In the genomic region with DNA sequence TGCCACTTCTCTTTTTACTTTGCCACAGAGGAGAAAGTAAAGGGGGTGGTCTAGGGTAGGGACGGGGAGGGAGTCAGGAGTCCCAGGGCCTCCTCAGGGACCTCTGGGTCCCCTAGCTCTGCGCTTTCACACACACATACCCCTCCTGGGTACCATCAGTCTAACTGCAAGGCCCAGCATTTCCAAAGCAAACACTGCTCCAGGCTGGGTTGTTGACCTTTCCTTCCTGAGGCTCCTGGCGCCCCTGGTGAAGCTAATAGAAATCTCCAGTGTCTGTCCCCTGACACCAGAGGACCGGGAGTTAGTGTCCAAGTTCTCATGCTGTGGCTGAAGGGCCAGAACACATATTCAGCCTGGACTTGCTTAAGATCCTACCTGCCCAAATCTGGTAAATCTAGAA, we compare ENCODE assay signal across 10 cellular contexts. TPM values are rescaled to one million over a fixed set of nuclear protein-coding genes. Genes with fewer than 3 reads are reported as not detected.
DNase-seq lines count a peak whose midpoint lies in the region; ATAC-seq and TF ChIP-seq lines count a peak whose summit lies in the region.
"Had no signal": no experiment of that assay in that cellular context is flagged by ENCODE, and none has a peak within 500 bp of the region (broad histone marks: within the 10 kb centered on the region; RNA-seq: fewer than 3 reads in every experiment).

No MANE protein-coding gene starts in this region.

- H3K4me3 ChIP-seq in AG04450 (ENCODE audit: low read depth, low read length) (no peak overlapping the region), dorsolateral prefrontal cortex (peak overlapping the region in 13 of 59 donors; percentile 3 to 74 (median 60)), osteoblast (ENCODE audit: insufficient read depth, low read length) (no peak overlapping the region), H7 (ENCODE audit: insufficient read depth, low read depth, low read length) (no peak overlapping the region)

- CTCF ChIA-PET in AG04450 (lab: Charles Lee) = interaction anchor here (0.6 to 1.2 kb wide), 2 partner anchors 67 to 445 kb away, joined by 3 read pairs; no protein-coding TSS in a partner anchor

- H2AFZ ChIP-seq in osteoblast (ENCODE audit: low read length) = no peak overlapping the region

- no peak for DNase-seq in AG04450 (ENCODE audit: low read depth, low spot score)
- DNase-seq in DMS53 treated with DMSO at 0.1 percent for 48 hours (lab: John Stamatoyannopoulos, UW; ENCODE audit: unreplicated experiment) = peak; percentile 29
- no peak for DNase-seq in dorsolateral prefrontal cortex
- DNase-seq in osteoblast (ENCODE audit: insufficient read length, low spot score, missing footprints) = no peak
- DNase-seq in D341Med (ENCODE audit: low spot score) = no peak
- DNase-seq in hepatic stellate cell (ENCODE audit: low spot score) = no peak
- no peak for DNase-seq in H7
- DNase-seq: activated CD4-positive, alpha-beta T cell treated with anti-CD3 and anti-CD28 coated beads, Interleukin-2, amount 50 U/mL, for 1 hour; COR-L47 had no signal

- H3K27ac ChIP-seq in AG04450 (ENCODE audit: low read depth, low read length) = peak overlapping the region; percentile 21
- H3K27ac ChIP-seq in dorsolateral prefrontal cortex = peak overlapping the region; percentile 39 to 100 (median 97)
- H3K27ac ChIP-seq in osteoblast (ENCODE audit: low read depth, low read length) = peak overlapping the region; percentile 43

- intact Hi-C loops in dorsolateral prefrontal cortex (cut with DNase I) = no loop called here

- peaks cover 52% of the 10 kb centered on the region for H3K79me2 ChIP-seq in osteoblast (ENCODE audit: insufficient read depth, low read length)

- H3K27me3 ChIP-seq in AG04450 (ENCODE audit: control insufficient read depth, insufficient read depth, low read length) (no peaks in the 10 kb centered on the region), dorsolateral prefrontal cortex (no peaks in the 10 kb centered on the region), osteoblast (ENCODE audit: insufficient read depth, low read length) (no peaks in the 10 kb centered on the region), H7 (ENCODE audit: control insufficient read depth, insufficient read depth, low read length) (no peaks in the 10 kb centered on the region)

- TF ChIP-seq CTCF in AG04450 (IDR thresholded peaks at IDR 0.05; ENCODE audit: low read depth, low read length) = no peak
- no peak for TF ChIP-seq CTCF in dorsolateral prefrontal cortex (IDR thresholded peaks at IDR 0.05 in 54 of 56, conservative IDR thresholded peaks at IDR 0.05 in 2 of 56; ENCODE audit: low read depth in 1 of 56, partially characterized antibody in 56 of 56)
- TF ChIP-seq CTCF in osteoblast (IDR thresholded peaks at IDR 0.05; ENCODE audit: extremely low read depth, low read depth, low read length) = no peak

- H3K4me1 ChIP-seq in osteoblast (ENCODE audit: insufficient read depth, low read length) = peaks cover 31% of the 10 kb centered on the region

- H3K9me3 ChIP-seq in AG04450 (ENCODE audit: control insufficient read depth, insufficient read depth, low read length) (no peaks in the 10 kb centered on the region; the same call in 1 of the 2 replicates), osteoblast (ENCODE audit: low read depth, low read length) (no peaks in the 10 kb centered on the region)

- no peak overlapping the region for H3K4me2 ChIP-seq in osteoblast (ENCODE audit: insufficient read depth, low read length)

- POLR2A ChIA-PET in AG04450 (lab: Yijun Ruan, JAX) = no interaction called here

- no peak for ATAC-seq in HG03139 (IDR thresholded peaks at IDR 0.05; ENCODE audit: unreplicated experiment)

- peaks cover 33% of the 10 kb centered on the region for H4K20me1 ChIP-seq in osteoblast (ENCODE audit: insufficient read depth, low read length)

- H3K36me3 ChIP-seq in osteoblast (ENCODE audit: insufficient read depth, low read length) (peaks cover 25% of the 10 kb centered on the region), H7 (replicated peaks; ENCODE audit: control insufficient read depth, insufficient read depth, low read length) (peaks cover 49% of the 10 kb centered on the region)

RNA-seq across cellular contexts. Expression of a gene that starts 3.9 kb away (rescaled TPM):
- polyA plus RNA-seq in AG04450 (2011; rRNA removed) = 16.8 and 17.1 TPM in 2 replicates
- polyA minus RNA-seq in AG04450 (2011; rRNA and poly(A)+ RNA removed) = 22.7 and 26.1 TPM in 2 replicates
- total RNA-seq in dorsolateral prefrontal cortex (100 to 1,000 TPM in 94 of 120 experiments, 10 to 100 TPM in 26; 47.1 to 833 (median 180) TPM), osteoblast (23.2 and 31.5 TPM in 2 replicates)
- total RNA-seq in H7 (2014; rRNA removed; shearing (Covaris generic)) = 101 and 154 TPM in 2 replicates

RNA-seq across cellular contexts. Expression of a gene that starts 10.7 kb away (rescaled TPM):
- polyA plus RNA-seq in AG04450 (2011; rRNA removed) = 0.05 TPM in 1 of 2 replicates, not detected in the other
- polyA minus RNA-seq in AG04450 (2011; rRNA and poly(A)+ RNA removed) = not detected in 2 replicates
- total RNA-seq in dorsolateral prefrontal cortex = 1 to 10 TPM in 119 of 120 experiments, under 1 TPM in 1; 0.84 to 8.3 (median 3.3) TPM
- total RNA-seq in osteoblast = under 0.01 TPM in 1 of 2 replicates, not detected in the other
- total RNA-seq in H7 (2014; rRNA removed; shearing (Covaris generic)) = 2,746 and 3,860 TPM in 2 replicates

RNA-seq across cellular contexts. Expression of a gene that starts 45.8 kb away (rescaled TPM):
- 29.4 and 37.5 TPM in 2 replicates for polyA plus RNA-seq in AG04450 (2011; rRNA removed)
- 24.4 and 31.6 TPM in 2 replicates for polyA minus RNA-seq in AG04450 (2011; rRNA and poly(A)+ RNA removed)
- total RNA-seq in dorsolateral prefrontal cortex = 100 to 1,000 TPM in 2 of 120 experiments, 10 to 100 TPM in 118; 44.8 to 116 (median 65.6) TPM
- 25.9 and 29.0 TPM in 2 replicates for total RNA-seq in osteoblast
- 308 and 356 TPM in 2 replicates for total RNA-seq in H7 (2014; rRNA removed; shearing (Covaris generic))

Comparison
In these comparisons a context has a peak if more than half of its experiments do, and no peak if none do; other contexts are left out.
1. H3K27ac ChIP-seq: peak in every context shown above with its lines; median percentile 97 in dorsolateral prefrontal cortex; 43 in osteoblast; 21 in AG04450.
2. RNA of a gene that starts 10.7 kb away (total RNA-seq): 2,746 to 3,860 TPM in H7; 0.84 to 8.3 TPM in dorsolateral prefrontal cortex and under 0.01 TPM in osteoblast; every median in the first group is over 100 times any median in the second.